Comparison of ENCODE assay signal across 16 cellular contexts in the genomic region with DNA sequence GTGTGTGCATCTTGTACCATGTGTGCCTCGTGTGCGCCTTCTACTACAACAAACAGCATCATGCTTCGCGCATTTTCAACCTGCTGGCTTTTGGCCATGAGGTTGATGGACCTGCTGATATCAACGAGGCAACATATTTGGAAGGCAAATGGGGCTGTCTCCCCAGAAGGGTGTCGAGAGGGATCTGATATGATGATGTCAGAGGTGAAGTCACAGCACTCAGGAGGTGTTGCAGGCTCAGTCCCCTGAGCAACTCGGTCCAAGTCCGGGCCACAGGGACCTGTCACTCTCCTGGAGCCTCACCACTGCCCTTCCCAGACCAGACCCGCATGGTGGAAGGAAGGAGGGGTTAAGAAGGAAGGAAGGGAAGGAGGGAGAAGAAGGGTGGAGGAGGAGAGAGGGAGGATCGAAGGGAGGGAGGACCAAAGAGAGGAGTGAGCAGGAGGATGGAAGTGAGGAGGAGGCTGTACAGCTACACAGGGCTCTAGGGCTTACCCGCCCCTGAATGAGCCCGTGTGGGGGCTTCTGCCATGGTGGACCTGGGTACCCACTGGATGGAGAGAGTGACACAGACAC. TPM values are rescaled to one million over a fixed set of nuclear protein-coding genes. Genes with fewer than 3 reads are reported as not detected.
DNase-seq lines count a peak whose midpoint lies in the region; ATAC-seq and TF ChIP-seq lines count a peak whose summit lies in the region.
"Had no signal": no experiment of that assay in that cellular context is flagged by ENCODE, and none has a peak within 500 bp of the region (broad histone marks: within the 10 kb centered on the region; RNA-seq: fewer than 3 reads in every experiment).

No MANE protein-coding gene starts in this region.

- H3K27ac Mint-ChIP-seq in chondrocyte (ENCODE audit: unreplicated experiment), result peak overlapping the region; percentile 32
- peak overlapping the region in 8 of 10 donors; percentile 20 to 93 (median 76) for H3K27ac Mint-ChIP-seq in naive thymus-derived CD8-positive, alpha-beta T cell
- no peak overlapping the region for H3K27ac Mint-ChIP-seq in stimulated activated naive B cell treated with anti-CD40 and anti-IgM and Interleukin-4, amounts not matched to agents 10 μg/mL and 1 μg/mL and 100 μg/mL, for 72 hours
- H3K27ac Mint-ChIP-seq: activated CD4-positive, alpha-beta memory T cell treated with anti-CD3 and anti-CD28 coated beads for 36 hours; mesothelial cell of epicardium had no signal

- H3K79me2 ChIP-seq in HCT116 (ENCODE audit: insufficient read depth, low read length), result no peaks in the 10 kb centered on the region
- H3K79me2 ChIP-seq: parathyroid adenoma had no signal

- POLR2A ChIA-PET in HCT116 (lab: Charles Lee), result no interaction called here
- POLR2A ChIA-PET in naive thymus-derived CD8-positive, alpha-beta T cell (lab: Charles Lee), result interaction anchor here (2.1 kb wide), 1 partner anchor 14 kb away, joined by 6 read pairs; no protein-coding TSS in a partner anchor

- no peak for TF ChIP-seq RAD21 in HCT116 (IDR thresholded peaks at IDR 0.05; ENCODE audit: low read depth)

- RAD21 ChIA-PET in HCT116 (lab: Charles Lee; ENCODE audit: low non-redundant PET in 1 of 2, low total read pairs in 2 of 2, uncharacterized antibody in 2 of 2, unreplicated experiment in 2 of 2), result no interaction called here

- H2AFZ ChIP-seq in HCT116 (ENCODE audit: low read depth, low read length, poor library complexity, severe bottlenecking), result no peak overlapping the region
- H2AFZ ChIP-seq: parathyroid adenoma had no signal

- H3K27ac ChIP-seq in C4-2B (peak overlapping the region; percentile 28; the same call in 1 of the 2 replicates), HCT116 (ENCODE audit: low read depth, low read length) (peak overlapping the region; percentile 55; the same call in 1 of the 2 replicates)
- H3K27ac ChIP-seq: foreskin keratinocyte, parathyroid adenoma had no signal

- DNase-seq in HCT116 (ENCODE audit: low read depth, low spot score), result no peak
- peak; percentile 43 for DNase-seq in chondrocyte (ENCODE audit: low spot score)
- peak in 1 of 10 donors; percentile 14 for DNase-seq in naive thymus-derived CD8-positive, alpha-beta T cell
- no peak for DNase-seq in NCI-H226
- no peak for DNase-seq in NCI-H187 (lab: John Stamatoyannopoulos, UW)
- DNase-seq in stimulated activated naive B cell treated with anti-CD40 and anti-IgM and Interleukin-4, amounts not matched to agents 10 μg/mL and 1 μg/mL and 100 μg/mL, for 72 hours, result no peak
- DNase-seq: activated CD4-positive, alpha-beta memory T cell treated with anti-CD3 and anti-CD28 coated beads for 36 hours; activated effector memory CD4-positive, alpha-beta T cell treated with Interleukin-2 at 50 U/mL for 16 hours; AML-193; H9 had no signal

- H3K4me2 ChIP-seq in HCT116 (ENCODE audit: low read length), result peak overlapping the region; percentile 59

- no peaks in the 10 kb centered on the region for H4K20me1 ChIP-seq in HCT116 (ENCODE audit: insufficient read depth)

- CTCF ChIA-PET in HCT116 (lab: Charles Lee), result no interaction called here

- BruUV-seq in HCT116 (replicated peaks; lab: Mats Ljungman, UMichigan), result no TSS peak

- H3K36me3 ChIP-seq in HCT116 (ENCODE audit: control insufficient read depth in 1 of 2, insufficient read depth in 2 of 2, low read length in 2 of 2), result no peaks in the 10 kb centered on the region; a peak in 2 of 4 replicates

- TF ChIP-seq CTCF in C4-2B (conservative IDR thresholded peaks at IDR 0.05), result no peak
- TF ChIP-seq CTCF in HCT116 (IDR thresholded peaks at IDR 0.05 in 2 of 3, conservative IDR thresholded peaks at IDR 0.05 in 1 of 3; ENCODE audit: borderline replicate concordance in 1 of 3, insufficient read depth in 1 of 3, low read depth in 2 of 3, low read length in 2 of 3), result no peak
- no peak for TF ChIP-seq CTCF in chondrocyte (IDR thresholded peaks at IDR 0.05)

- H3K27me3 Mint-ChIP-seq in chondrocyte (ENCODE audit: low read depth), result no peaks in the 10 kb centered on the region
- H3K27me3 Mint-ChIP-seq in naive thymus-derived CD8-positive, alpha-beta T cell, result no peaks in the 10 kb centered on the region
- H3K27me3 Mint-ChIP-seq in stimulated activated naive B cell treated with anti-CD40 and anti-IgM and Interleukin-4, amounts not matched to agents 10 μg/mL and 1 μg/mL and 100 μg/mL, for 72 hours, result no peaks in the 10 kb centered on the region
- H3K27me3 Mint-ChIP-seq: activated CD4-positive, alpha-beta memory T cell treated with anti-CD3 and anti-CD28 coated beads for 36 hours had no signal

- no peaks in the 10 kb centered on the region for H3K9me3 ChIP-seq in HCT116 (ENCODE audit: control insufficient read depth in 1 of 2, insufficient read depth in 1 of 2, low read depth in 1 of 2, low read length in 2 of 2)

- H3K9me2 ChIP-seq in HCT116 (ENCODE audit: insufficient read depth), result no peaks in the 10 kb centered on the region

- ATAC-seq in HCT116, result no peak; the same call in 1 of the 2 replicates
- no peak for ATAC-seq in naive thymus-derived CD8-positive, alpha-beta T cell
- no peak for ATAC-seq in GM18858 (IDR thresholded peaks at IDR 0.05; ENCODE audit: unreplicated experiment)
- ATAC-seq in stimulated activated naive B cell treated with anti-CD40 and anti-IgM and Interleukin-4, amounts not matched to agents 10 μg/mL and 1 μg/mL and 100 μg/mL, for 72 hours (replicated peaks), result no peak

- H3K4me1 ChIP-seq in HCT116 (ENCODE audit: control insufficient read depth in 1 of 2, insufficient read depth in 2 of 2, low read length in 2 of 2), result peaks cover 21 to 32% of the 10 kb centered on the region in 2 experiments
- H3K4me1 ChIP-seq: foreskin keratinocyte had no signal

- H3K4me1 Mint-ChIP-seq in chondrocyte (ENCODE audit: low read depth), result peaks cover 30% of the 10 kb centered on the region
- peaks cover 0 to 10% (median 8%) of the 10 kb centered on the region in 4 donors for H3K4me1 Mint-ChIP-seq in naive thymus-derived CD8-positive, alpha-beta T cell
- peaks cover 2 to 5% of the 10 kb centered on the region in 2 donors for H3K4me1 Mint-ChIP-seq in stimulated activated naive B cell treated with anti-CD40 and anti-IgM and Interleukin-4, amounts not matched to agents 10 μg/mL and 1 μg/mL and 100 μg/mL, for 72 hours

- no peaks in the 10 kb centered on the region for H3K9me3 Mint-ChIP-seq in chondrocyte (ENCODE audit: low read depth)
- peaks cover 0 to 2% (median 0%) of the 10 kb centered on the region in 9 donors for H3K9me3 Mint-ChIP-seq in naive thymus-derived CD8-positive, alpha-beta T cell
- peaks cover 3 to 8% of the 10 kb centered on the region in 2 donors for H3K9me3 Mint-ChIP-seq in stimulated activated naive B cell treated with anti-CD40 and anti-IgM and Interleukin-4, amounts not matched to agents 10 μg/mL and 1 μg/mL and 100 μg/mL, for 72 hours
- H3K9me3 Mint-ChIP-seq: activated CD4-positive, alpha-beta memory T cell treated with anti-CD3 and anti-CD28 coated beads for 36 hours; H9; mesothelial cell of epicardium had no signal

- intact Hi-C loops in HCT116 (cut with micrococcal nuclease), result no loop called here

- no peak for TF ChIP-seq POLR2A in HCT116 (IDR thresholded peaks at IDR 0.05; ENCODE audit: borderline replicate concordance, extremely low read depth, insufficient read depth, insufficient read length)

- H3K4me3 Mint-ChIP-seq in chondrocyte (ENCODE audit: unreplicated experiment), result no peak overlapping the region
- peak overlapping the region in 4 of 10 donors; percentile 30 to 80 (median 67) for H3K4me3 Mint-ChIP-seq in naive thymus-derived CD8-positive, alpha-beta T cell
- no peak overlapping the region for H3K4me3 Mint-ChIP-seq in stimulated activated naive B cell treated with anti-CD40 and anti-IgM and Interleukin-4, amounts not matched to agents 10 μg/mL and 1 μg/mL and 100 μg/mL, for 72 hours
- H3K4me3 Mint-ChIP-seq: activated CD4-positive, alpha-beta memory T cell treated with anti-CD3 and anti-CD28 coated beads for 36 hours; H9; mesothelial cell of epicardium had no signal

- H3K9ac ChIP-seq in HCT116 (ENCODE audit: low read length), result no peak overlapping the region
- H3K9ac ChIP-seq: parathyroid adenoma had no signal

- H3K27me3 ChIP-seq in HCT116 (ENCODE audit: insufficient read depth, low read length), result no peaks in the 10 kb centered on the region
- H3K27me3 ChIP-seq: foreskin keratinocyte had no signal

- no peak overlapping the region for H3K4me3 ChIP-seq in HCT116 (replicated peaks in 1 of 2; ENCODE audit: low read depth in 1 of 2, low read length in 2 of 2)

- peaks cover 25% of the 10 kb centered on the region for H3K36me3 Mint-ChIP-seq in chondrocyte (ENCODE audit: low read depth)
- H3K36me3 Mint-ChIP-seq in naive thymus-derived CD8-positive, alpha-beta T cell, result peaks cover 5 to 70% (median 27%) of the 10 kb centered on the region in 3 donors
- H3K36me3 Mint-ChIP-seq in stimulated activated naive B cell treated with anti-CD40 and anti-IgM and Interleukin-4, amounts not matched to agents 10 μg/mL and 1 μg/mL and 100 μg/mL, for 72 hours, result peaks cover 43 to 75% of the 10 kb centered on the region in 2 donors

TF ChIP-seq in HCT116, 20 proteins besides CTCF, POLR2A, EP300 and RAD21:
- TF ChIP-seq ZFX (IDR thresholded peaks at IDR 0.05), result no peak
- TF ChIP-seq, protein P1, sequence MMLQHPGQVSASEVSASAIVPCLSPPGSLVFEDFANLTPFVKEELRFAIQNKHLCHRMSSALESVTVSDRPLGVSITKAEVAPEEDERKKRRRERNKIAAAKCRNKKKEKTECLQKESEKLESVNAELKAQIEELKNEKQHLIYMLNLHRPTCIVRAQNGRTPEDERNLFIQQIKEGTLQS (IDR thresholded peaks at IDR 0.05), result no peak
- no peak for TF ChIP-seq SP1 (IDR thresholded peaks at IDR 0.05; ENCODE audit: low read depth)
- no peak for TF ChIP-seq SIN3A (IDR thresholded peaks at IDR 0.05; ENCODE audit: low read depth)
- TF ChIP-seq TCF7L2 (IDR thresholded peaks at IDR 0.05; ENCODE audit: borderline replicate concordance, extremely low read depth, insufficient read depth, insufficient read length), result no peak
- TF ChIP-seq POLR2AphosphoS5 (IDR thresholded peaks at IDR 0.05; ENCODE audit: low read depth, low read length), result no peak
- no peak for TF ChIP-seq EGR1 (IDR thresholded peaks at IDR 0.05; ENCODE audit: low read depth)
- TF ChIP-seq SRF (IDR thresholded peaks at IDR 0.05; ENCODE audit: low read depth), result no peak
TF ChIP-seq in HCT116: peak in this region for 0.

RNA-seq across cellular contexts. Expression of gene C13orf46, which starts 6.7 kb away (rescaled TPM):
- total RNA-seq in HCT116 (2021; ENCODE audit: unreplicated experiment), result 0.93 TPM
- 0.32 and 0.34 TPM in 2 replicates for polyA plus RNA-seq in HCT116 (2012)
- total RNA-seq in chondrocyte, result 1.7 to 2.2 TPM (median 2.0 TPM) in 3 replicates
- total RNA-seq in naive thymus-derived CD8-positive, alpha-beta T cell, result 10 to 100 TPM; 15.6 to 16.2 TPM
- polyA plus RNA-seq in naive thymus-derived CD8-positive, alpha-beta T cell, result 1 to 10 TPM in 1 of 3 donors, under 1 TPM in 2; 0.43 to 1.8 (median 0.67) TPM
- total RNA-seq: foreskin keratinocyte, SK-MEL-5 had no signal
